1 cellular context compared by ENCODE assay signal in the genomic region with DNA sequence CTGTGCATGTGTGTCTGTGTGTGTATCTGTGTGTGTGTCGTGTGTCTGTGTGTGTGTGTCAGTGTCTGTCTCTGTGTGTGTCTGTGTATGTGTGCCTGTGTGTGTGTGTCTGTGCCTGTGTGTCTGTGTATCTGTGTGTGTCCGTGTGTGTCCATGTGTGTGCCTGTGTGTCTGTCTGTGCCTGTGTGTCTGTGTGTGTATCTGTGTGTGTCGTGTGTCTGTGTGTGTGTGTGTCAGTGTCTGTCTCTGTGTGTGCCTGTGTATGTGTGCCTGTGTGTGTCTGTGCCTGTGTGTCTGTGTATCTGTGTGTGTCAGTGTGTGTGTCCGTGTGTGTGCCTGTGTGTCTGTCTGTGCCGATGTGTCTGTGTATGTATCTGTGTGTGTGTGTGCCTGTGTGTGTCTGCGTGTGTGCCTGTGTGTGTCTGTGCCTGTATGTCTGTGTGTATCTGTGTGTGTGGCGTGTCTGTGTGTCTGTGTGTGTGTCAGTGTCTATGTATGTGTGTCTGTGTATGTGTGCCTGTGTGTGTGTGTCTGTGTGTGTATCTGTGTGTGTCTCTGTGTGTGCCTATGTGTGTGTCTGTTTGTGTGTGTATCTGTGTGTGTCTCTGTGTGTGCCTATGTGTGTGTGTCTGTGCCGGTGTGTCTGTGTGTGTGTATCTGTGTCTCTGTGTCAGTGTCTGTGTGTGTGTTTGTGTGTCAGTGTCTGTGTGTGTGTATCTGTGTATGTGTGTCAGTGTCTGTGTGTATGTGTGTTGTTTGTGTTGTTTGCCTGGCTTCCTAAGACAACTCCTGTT.
TF ChIP-seq lines count a peak whose summit lies in the region.

No MANE protein-coding gene starts in this region.

TF ChIP-seq in IMR-90, 13 proteins besides CTCF, POLR2A, EP300 and RAD21 (continued from another document):
- TF ChIP-seq MXI1 (IDR thresholded peaks at IDR 0.05; ENCODE audit: borderline replicate concordance, low read depth, low read length) (no peak), RCOR1 (IDR thresholded peaks at IDR 0.05; ENCODE audit: insufficient replicate concordance, low read length) (no peak), ELK1 (IDR thresholded peaks at IDR 0.05; ENCODE audit: borderline replicate concordance, low read depth, low read length) (no peak)
